Comparison of ENCODE assay signal across 11 cellular contexts in the genomic region with DNA sequence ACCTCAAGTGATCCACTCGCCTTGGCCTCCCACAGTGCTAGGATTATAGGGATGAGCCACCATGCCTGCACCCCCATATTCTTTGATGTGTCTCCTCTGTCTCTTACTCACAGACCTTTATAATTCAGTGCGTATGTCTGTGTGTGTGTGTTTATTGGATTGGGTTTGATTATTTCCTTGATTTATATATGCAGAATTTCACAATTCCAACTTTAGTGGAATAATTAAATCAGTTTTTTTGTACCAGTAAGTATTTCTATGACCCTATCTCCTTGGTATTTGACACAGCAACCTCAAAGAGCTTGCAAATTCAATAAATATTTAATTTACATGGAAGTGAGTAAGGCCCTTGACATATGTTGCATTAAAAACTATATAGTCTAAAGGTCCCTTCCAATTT.
"Had no signal": no experiment of that assay in that cellular context is flagged by ENCODE, and none has a peak within 500 bp of the region (broad histone marks: within the 10 kb centered on the region; RNA-seq: fewer than 3 reads in every experiment).

No MANE protein-coding gene starts in this region.

- H3K9me3 ChIP-seq: body of pancreas, vagina had no signal

- H3K4me2 ChIP-seq: neural progenitor cell had no signal

- H3K27me3 ChIP-seq: body of pancreas, neural progenitor cell, vagina had no signal

- ATAC-seq: activated CD8-positive, alpha-beta T cell treated with anti-CD3 and anti-CD28 coated beads for 36 hours; body of pancreas; esophagus mucosa had no signal

- H3K27ac ChIP-seq: body of pancreas, neural progenitor cell, vagina had no signal

- H3K4me3 ChIP-seq: body of pancreas, neural progenitor cell, vagina had no signal

- DNase-seq: activated CD8-positive, alpha-beta memory T cell treated with anti-CD3 and anti-CD28 coated beads, Interleukin-2, amount 50 U/mL, for 4 hours; activated CD8-positive, alpha-beta T cell treated with anti-CD3 and anti-CD28 coated beads for 36 hours; activated naive CD4-positive, alpha-beta T cell treated with Interleukin-2 at 50 U/mL for 16 hours; body of pancreas; kidney; retina; small intestine; T1000 had no signal

- H3K4me1 ChIP-seq: neural progenitor cell, vagina had no signal

- H2AFZ ChIP-seq: neural progenitor cell had no signal

- H3K36me3 ChIP-seq: neural progenitor cell, vagina had no signal
